9 cellular contexts compared by ENCODE assay signal in genomic region chr12:53481957-53482586, GRCh38. TPM values are rescaled to one million over a fixed set of nuclear protein-coding genes. Genes with fewer than 3 reads are reported as not detected.
DNase-seq lines count a peak whose midpoint lies in the region; ATAC-seq, FAIRE-seq and TF ChIP-seq lines count a peak whose summit lies in the region.
"Had no signal": no experiment of that assay in that cellular context is flagged by ENCODE, and none has a peak within 500 bp of the region (broad histone marks: within the 10 kb centered on the region; RNA-seq: fewer than 3 reads in every experiment).

No MANE protein-coding gene starts in this region.

- peaks cover 83% of the 10 kb centered on the region for H3F3A ChIP-seq in neural progenitor cell (ENCODE audit: low read depth)

- H3K4me1 Mint-ChIP-seq in neural progenitor cell = peaks cover 29% of the 10 kb centered on the region

- no peaks in the 10 kb centered on the region for H3K9me3 ChIP-seq in neural progenitor cell (ENCODE audit: low read depth)

- no peak overlapping the region for H2AFZ ChIP-seq in neural progenitor cell (replicated peaks)

- ATAC-seq in HG02678 (IDR thresholded peaks at IDR 0.05; ENCODE audit: unreplicated experiment) (no peak), GM21367 (IDR thresholded peaks at IDR 0.05; ENCODE audit: unreplicated experiment) (no peak)

- H3K4me1 ChIP-seq in neural progenitor cell = peaks cover 40% of the 10 kb centered on the region

- H3K27me3 ChIP-seq in brain microvascular endothelial cell (replicated peaks) (no peaks in the 10 kb centered on the region), neural progenitor cell (no peaks in the 10 kb centered on the region)

- H3K27ac ChIP-seq in brain microvascular endothelial cell (no peak overlapping the region), neural progenitor cell (peak overlapping the region; percentile 78)

- H4K20me1 ChIP-seq in neural progenitor cell (ENCODE audit: low read depth) = peaks cover 88% of the 10 kb centered on the region

- peaks cover 3% of the 10 kb centered on the region for H3K27me3 Mint-ChIP-seq in neural progenitor cell (ENCODE audit: insufficient read depth, low read depth)

- peaks cover 34% of the 10 kb centered on the region for H3K79me2 ChIP-seq in neural progenitor cell (ENCODE audit: low read depth)

- no peak overlapping the region for H3K4me3 Mint-ChIP-seq in neural progenitor cell

- no peak for FAIRE-seq in RCC 7860 (lab: Jason Lieb, UNC)
- FAIRE-seq: endometrium had no signal

- H3K36me3 ChIP-seq in brain microvascular endothelial cell (replicated peaks) (peaks cover 81% of the 10 kb centered on the region), neural progenitor cell (peaks cover 21% of the 10 kb centered on the region)

- peak; percentile 61 for DNase-seq in G401 (ENCODE audit: low spot score)
- peak; percentile 44 for DNase-seq in M059J (ENCODE audit: low read depth)
- no peak for DNase-seq in brain microvascular endothelial cell
- DNase-seq in neural progenitor cell (ENCODE audit: low spot score) = peak; percentile 46
- no peak for DNase-seq in NCI-H1105 (lab: John Stamatoyannopoulos, UW)
- no peak for DNase-seq in RCC 7860 (ENCODE audit: low spot score)

- H3K4me3 ChIP-seq in brain microvascular endothelial cell (ENCODE audit: low read depth, low read length) = no peak overlapping the region
- H3K4me3 ChIP-seq in neural progenitor cell = no peak overlapping the region

- H3K9me3 Mint-ChIP-seq in neural progenitor cell = no peaks in the 10 kb centered on the region

- peak overlapping the region; percentile 20 for H3K27ac Mint-ChIP-seq in neural progenitor cell

- H3K4me2 ChIP-seq in neural progenitor cell = no peak overlapping the region

- no peak overlapping the region for H3K9ac ChIP-seq in neural progenitor cell

- H3K36me3 Mint-ChIP-seq in neural progenitor cell = peaks cover 47% of the 10 kb centered on the region

- TF ChIP-seq CTCF in brain microvascular endothelial cell (IDR thresholded peaks at IDR 0.05; ENCODE audit: low read depth, low read length, missing control alignments) = peak; percentile 53
- TF ChIP-seq CTCF in neural progenitor cell (IDR thresholded peaks at IDR 0.05) = peak; percentile 38

- in situ Hi-C loops in G401 (cut with HindIII; ENCODE audit: low sequenced_read_pairs) = no loop called here
- in situ Hi-C loops in brain microvascular endothelial cell (cut with HindIII; ENCODE audit: low pct_ligation_motif_present, low sequenced_read_pairs) = no loop called here

RNA-seq across cellular contexts. Expression of gene MAP3K12, which starts 17.2 kb away (rescaled TPM):
- 29.5 and 32.8 TPM in 2 replicates for total RNA-seq in G401 (2014; rRNA removed; shearing (Covaris generic))
- total RNA-seq in M059J (2014; rRNA removed; shearing (Covaris generic)) = 5.6 and 7.7 TPM in 2 replicates
- total RNA-seq in neural progenitor cell (ENCODE audit: low replicate concordance) = 17.2 and 24.5 TPM in 2 replicates

RNA-seq across cellular contexts. Expression of gene TARBP2, which starts 19.0 kb away (rescaled TPM):
- 117 and 119 TPM in 2 replicates for total RNA-seq in G401 (2014; rRNA removed; shearing (Covaris generic))
- total RNA-seq in M059J (2014; rRNA removed; shearing (Covaris generic)) = 29.4 and 31.7 TPM in 2 replicates
- total RNA-seq in neural progenitor cell (ENCODE audit: low replicate concordance) = 32.4 and 72.4 TPM in 2 replicates

RNA-seq across cellular contexts. Expression of gene NPFF, which starts 25.2 kb away (rescaled TPM):
- total RNA-seq in G401 (2014; rRNA removed; shearing (Covaris generic)) = 10.7 TPM in 1 of 2 replicates, not detected in the other
- not detected in 2 replicates for total RNA-seq in M059J (2014; rRNA removed; shearing (Covaris generic))
- not detected in 2 replicates for total RNA-seq in neural progenitor cell (ENCODE audit: low replicate concordance)

RNA-seq across cellular contexts. Expression of gene PCBP2, which starts 30.2 kb away (rescaled TPM):
- 144 and 145 TPM in 2 replicates for total RNA-seq in G401 (2014; rRNA removed; shearing (Covaris generic))
- total RNA-seq in M059J (2014; rRNA removed; shearing (Covaris generic)) = 90.2 and 194 TPM in 2 replicates
- 403 and 435 TPM in 2 replicates for total RNA-seq in neural progenitor cell (ENCODE audit: low replicate concordance)

RNA-seq across cellular contexts. Expression of gene PRR13, which starts 40.5 kb away (rescaled TPM):
- 83.1 and 127 TPM in 2 replicates for total RNA-seq in G401 (2014; rRNA removed; shearing (Covaris generic))
- 145 and 146 TPM in 2 replicates for total RNA-seq in M059J (2014; rRNA removed; shearing (Covaris generic))
- total RNA-seq in neural progenitor cell (ENCODE audit: low replicate concordance) = 52.2 and 67.2 TPM in 2 replicates

Comparison
In these comparisons a context has a peak if more than half of its experiments do, and no peak if none do; other contexts are left out.
1. DNase-seq: peak in G401 (single experiment), M059J (single experiment) and neural progenitor cell (single experiment); none in brain microvascular endothelial cell (single experiment), NCI-H1105 (single experiment) and RCC 7860 (single experiment).